ENCODE assay signal across 16 cellular contexts in the genomic region with DNA sequence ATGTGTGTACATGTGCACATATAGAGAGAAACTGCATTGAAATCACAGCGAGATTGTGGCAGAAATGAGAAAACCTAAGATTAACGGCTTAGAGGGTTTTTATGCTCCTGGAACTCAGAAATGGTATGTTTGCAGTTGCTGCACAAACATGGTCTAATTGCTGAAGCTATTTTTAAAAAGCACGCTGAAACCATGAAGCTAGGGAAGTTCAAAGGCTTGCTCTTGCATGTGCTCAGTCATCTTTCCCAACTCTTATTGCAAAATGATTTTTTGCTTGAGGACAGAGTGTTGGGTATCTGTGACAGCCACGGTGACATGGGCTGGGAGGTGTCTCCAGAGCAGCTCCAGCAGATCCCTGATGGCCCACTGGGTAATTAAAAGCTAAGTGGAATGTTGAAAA.
"Had no signal": no experiment of that assay in that cellular context is flagged by ENCODE, and none has a peak within 500 bp of the region (broad histone marks: within the 10 kb centered on the region; RNA-seq: fewer than 3 reads in every experiment).

No MANE protein-coding gene starts in this region.

- H3K4me1 ChIP-seq: ascending aorta, breast epithelium had no signal

- H3K4me3 ChIP-seq: ascending aorta, breast epithelium, pancreas, thyroid gland had no signal

- H3K27ac ChIP-seq: ascending aorta, breast epithelium, epithelial cell of prostate, pancreas, thyroid gland, VCaP had no signal

- H3K36me3 ChIP-seq: ascending aorta, breast epithelium, pancreas, thyroid gland had no signal

- H3K9me3 ChIP-seq: ascending aorta, breast epithelium, pancreas, thyroid gland had no signal

- H3K27me3 ChIP-seq: ascending aorta, breast epithelium, pancreas, thyroid gland had no signal

- DNase-seq: activated CD4-positive, alpha-beta T cell treated with anti-CD3 and anti-CD28 coated beads for 1 hour; activated CD4-positive, alpha-beta T cell treated with anti-CD3 and anti-CD28 coated beads, Interleukin-2, amount 50 U/mL, for 4 hours; activated naive CD4-positive, alpha-beta T cell treated with anti-CD3 and anti-CD28 coated beads for 36 hours; activated naive CD8-positive, alpha-beta T cell treated with anti-CD3 and anti-CD28 coated beads, Interleukin-2, amount 50 U/mL, for 24 hours; activated T-cell treated with anti-CD3 and anti-CD28 coated beads for 4 hours; effector memory CD4-positive, alpha-beta T cell; midbrain; pancreas; stimulated activated CD4-positive, alpha-beta T cell treated with anti-CD3 and anti-CD28 coated beads, Interleukin-2, amount 100 ng/mL, for 48 hours; stimulated activated naive B cell treated with anti-CD40 and anti-IgM and Interleukin-4, amounts not matched to agents 10 μg/mL and 1 μg/mL and 100 μg/mL, for 72 hours; T-helper 1 cell; thyroid gland had no signal

- ATAC-seq: activated naive CD8-positive, alpha-beta T cell treated with anti-CD3 and anti-CD28 coated beads, Interleukin-2, amount 50 U/mL, for 24 hours had no signal
